Comparison of ENCODE assay signal across 8 cellular contexts in the genomic region with DNA sequence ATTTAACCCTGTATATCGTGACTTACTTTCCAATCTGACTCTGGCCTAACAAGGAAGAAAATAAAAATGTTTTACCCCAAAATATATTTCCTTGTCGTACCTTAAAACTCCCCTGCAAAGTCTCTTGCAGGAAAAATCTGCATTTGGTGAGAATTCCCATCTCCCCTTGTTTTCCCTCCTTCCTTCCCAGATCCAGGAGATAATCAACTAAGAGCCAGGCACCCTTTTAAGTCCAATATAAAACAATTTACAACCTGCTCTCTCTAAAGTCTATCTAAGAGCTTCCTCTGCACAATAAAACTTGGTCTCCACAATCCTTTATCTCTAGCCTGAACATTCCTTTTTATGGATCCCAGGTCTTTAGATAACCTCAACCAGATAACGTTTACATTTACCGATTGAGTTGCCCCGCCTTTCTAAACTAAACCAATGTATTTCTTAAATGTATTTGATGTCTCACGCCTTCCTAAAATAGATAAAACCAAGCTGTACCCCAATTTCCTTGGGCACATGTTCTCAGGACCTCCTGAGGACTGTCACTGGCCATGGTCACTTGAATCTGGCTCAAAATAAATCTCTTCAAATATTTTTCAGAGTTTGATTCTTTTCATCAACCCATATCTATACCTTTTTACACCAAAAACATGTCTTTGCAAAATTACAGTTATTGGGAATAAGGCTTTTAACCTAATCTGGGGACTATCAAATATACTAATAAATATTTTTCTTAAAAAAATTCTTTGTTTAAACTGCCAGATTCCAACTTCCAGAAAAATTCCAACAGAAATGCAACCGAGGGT. TPM values are rescaled to one million over a fixed set of nuclear protein-coding genes. Genes with fewer than 3 reads are reported as not detected.
DNase-seq lines count a peak whose midpoint lies in the region; ATAC-seq and TF ChIP-seq lines count a peak whose summit lies in the region.

No MANE protein-coding gene starts in this region.

- H3K4me3 ChIP-seq in NB4 (ENCODE audit: low read depth, low read length), result peak overlapping the region; percentile 86
- peak overlapping the region; percentile 86 for H3K4me3 ChIP-seq in ectodermal cell (ENCODE audit: insufficient read depth, low read depth, low read length)
- peak overlapping the region; percentile 60 for H3K4me3 ChIP-seq in neural progenitor cell

- peak overlapping the region; percentile 84 for H3K9ac ChIP-seq in neural progenitor cell

- peak overlapping the region; percentile 98 for H3K4me2 ChIP-seq in neural progenitor cell

- H3K27me3 Mint-ChIP-seq in CD4-positive, alpha-beta T cell, result no peaks in the 10 kb centered on the region
- peaks cover 3% of the 10 kb centered on the region for H3K27me3 Mint-ChIP-seq in neural progenitor cell (ENCODE audit: insufficient read depth, low read depth)

- H3K27me3 ChIP-seq in CD4-positive, alpha-beta T cell (ENCODE audit: control insufficient read depth, insufficient read depth, low read length), result no peaks in the 10 kb centered on the region
- no peaks in the 10 kb centered on the region for H3K27me3 ChIP-seq in ectodermal cell (ENCODE audit: control insufficient read depth, insufficient read depth, low read length, poor library complexity, severe bottlenecking)
- no peaks in the 10 kb centered on the region for H3K27me3 ChIP-seq in neural progenitor cell

- peak overlapping the region; percentile 78 for H3K27ac Mint-ChIP-seq in CD4-positive, alpha-beta T cell
- peak overlapping the region; percentile 3 for H3K27ac Mint-ChIP-seq in neural progenitor cell

- intact Hi-C loops in CD4-positive, alpha-beta T cell (cut with DNase I, micrococcal nuclease), result loop anchor here (1.0 to 10.0 kb wide), 6 partner anchors 48 to 449 kb away; a partner anchor contains a TSS

- H3K79me2 ChIP-seq in neural progenitor cell (ENCODE audit: low read depth), result peaks cover 39% of the 10 kb centered on the region

- H3K4me1 ChIP-seq in ectodermal cell (ENCODE audit: control insufficient read depth, insufficient read depth, low read length) (no peaks in the 10 kb centered on the region), neural progenitor cell (peaks cover 8% of the 10 kb centered on the region)

- 42 to 43% methylated on average over 7 of the region's 7 CpGs for WGBS in ectodermal cell, 2 experiments

- H3K9me3 Mint-ChIP-seq in CD4-positive, alpha-beta T cell, result no peaks in the 10 kb centered on the region
- H3K9me3 Mint-ChIP-seq in neural progenitor cell, result no peaks in the 10 kb centered on the region

- peak overlapping the region; percentile 71 for H2AFZ ChIP-seq in neural progenitor cell (replicated peaks)

- TF ChIP-seq POLR2A in NB4 (IDR thresholded peaks at IDR 0.05; ENCODE audit: extremely low read depth, insufficient read length), result no peak

- peaks cover 17% of the 10 kb centered on the region for H3F3A ChIP-seq in neural progenitor cell (ENCODE audit: low read depth)

- H4K20me1 ChIP-seq in neural progenitor cell (ENCODE audit: low read depth), result no peaks in the 10 kb centered on the region

- no peak for ATAC-seq in CD4-positive, alpha-beta T cell (ENCODE audit: poor library complexity)
- ATAC-seq in GM18873 (IDR thresholded peaks at IDR 0.05; ENCODE audit: low FRiP score, unreplicated experiment) (no peak), GM19463 (IDR thresholded peaks at IDR 0.05; ENCODE audit: unreplicated experiment) (no peak)

- peak overlapping the region; percentile 93 for H3K4me3 Mint-ChIP-seq in CD4-positive, alpha-beta T cell
- peak overlapping the region; percentile 96 for H3K4me3 Mint-ChIP-seq in neural progenitor cell

- POLR2A ChIA-PET in CD4-positive, alpha-beta T cell (lab: Charles Lee), result interaction anchor here (0.9 to 3.6 kb wide), 13 partner anchors 13 to 355 kb away, joined by 3 to 44 read pairs (median 4); a partner anchor contains a TSS

- DNase-seq in CD4-positive, alpha-beta T cell, result no peak
- peak; percentile 11 for DNase-seq in NB4 (ENCODE audit: low read depth)
- no peak for DNase-seq in neural progenitor cell (ENCODE audit: low spot score)
- DNase-seq in Ammon's horn (ENCODE audit: low spot score), result no peak
- DNase-seq in central memory CD4-positive, alpha-beta T cell, result no peak

- peaks cover 39% of the 10 kb centered on the region for H3K36me3 Mint-ChIP-seq in CD4-positive, alpha-beta T cell (ENCODE audit: low read depth)
- H3K36me3 Mint-ChIP-seq in neural progenitor cell, result peaks cover 23% of the 10 kb centered on the region

- H3K36me3 ChIP-seq in ectodermal cell (ENCODE audit: control insufficient read depth, insufficient read depth, low read length) (peaks cover 9% of the 10 kb centered on the region), neural progenitor cell (no peaks in the 10 kb centered on the region)

- peaks cover 64% of the 10 kb centered on the region for H3K4me1 Mint-ChIP-seq in CD4-positive, alpha-beta T cell (ENCODE audit: low read depth)
- peaks cover 26% of the 10 kb centered on the region for H3K4me1 Mint-ChIP-seq in neural progenitor cell

- no peaks in the 10 kb centered on the region for H3K9me3 ChIP-seq in CD4-positive, alpha-beta T cell (ENCODE audit: control insufficient read depth, low read length)
- H3K9me3 ChIP-seq in ectodermal cell (ENCODE audit: control insufficient read depth, low read length) (no peaks in the 10 kb centered on the region), neural progenitor cell (ENCODE audit: low read depth) (no peaks in the 10 kb centered on the region)

- TF ChIP-seq CTCF in CD4-positive, alpha-beta T cell (IDR thresholded peaks at IDR 0.05), result no peak
- TF ChIP-seq CTCF in NB4 (IDR thresholded peaks at IDR 0.05; ENCODE audit: low read depth, low read length), result no peak
- TF ChIP-seq CTCF in neural progenitor cell (IDR thresholded peaks at IDR 0.05), result no peak

- CTCF ChIA-PET in CD4-positive, alpha-beta T cell (lab: Charles Lee), result interaction anchor here (1.6 to 3.5 kb wide), 2 partner anchors 46 to 134 kb away, joined by 3 to 24 read pairs; no protein-coding TSS in a partner anchor

- peak overlapping the region; percentile 91 for H3K27ac ChIP-seq in CD4-positive, alpha-beta T cell (ENCODE audit: low read depth, low read length)
- H3K27ac ChIP-seq in ectodermal cell (ENCODE audit: insufficient read depth, low read depth, low read length, poor library complexity, severe bottlenecking) (peak overlapping the region; percentile 98), neural progenitor cell (peak overlapping the region; percentile 96)

RNA-seq across cellular contexts. Expression of a gene that starts 1.0 kb away (rescaled TPM):
- total RNA-seq in CD4-positive, alpha-beta T cell, result 10 to 100 TPM; 24.7 to 27.6 TPM
- polyA plus RNA-seq in ectodermal cell (2013, experiment 1 of 4), result 19.3 TPM
- 19.0 TPM for polyA plus RNA-seq in ectodermal cell (2013, experiment 2 of 4)
- 16.8 TPM for polyA plus RNA-seq in ectodermal cell (2013, experiment 3 of 4)
- 23.7 TPM for polyA plus RNA-seq in ectodermal cell (2013, experiment 4 of 4)
- total RNA-seq in neural progenitor cell (ENCODE audit: low replicate concordance), result 27.9 and 40.7 TPM in 2 replicates

RNA-seq across cellular contexts. Expression of a gene that starts 48.2 kb away (rescaled TPM):
- total RNA-seq in CD4-positive, alpha-beta T cell, result under 1 TPM; 0.11 TPM
- 21.5 TPM for polyA plus RNA-seq in ectodermal cell (2013, experiment 1 of 4)
- polyA plus RNA-seq in ectodermal cell (2013, experiment 2 of 4), result 18.4 TPM
- 21.5 TPM for polyA plus RNA-seq in ectodermal cell (2013, experiment 3 of 4)
- 20.3 TPM for polyA plus RNA-seq in ectodermal cell (2013, experiment 4 of 4)
- 39.0 and 60.2 TPM in 2 replicates for total RNA-seq in neural progenitor cell (ENCODE audit: low replicate concordance)

Comparison
In these comparisons a context has a peak if more than half of its experiments do, and no peak if none do; other contexts are left out.
1. RNA of a gene that starts 48.2 kb away (total RNA-seq): 39.0 to 60.2 TPM in neural progenitor cell; 0.11 TPM in CD4-positive, alpha-beta T cell; every median in the first group is over 10 times any median in the second.
2. Peak in every context shown above with its lines, with median percentiles within 50 percentile points of each other: H3K27ac ChIP-seq and H3K4me3 ChIP-seq.